In genomic region chr4:69156913-69157312, GRCh38 we compare ENCODE assay signal across 13 cellular contexts. TPM values are rescaled to one million over a fixed set of nuclear protein-coding genes. Genes with fewer than 3 reads are reported as not detected.
A peak's percentile ranks its signal among the peaks of the same experiment; 100 is the strongest.
DNase-seq lines count a peak whose midpoint lies in the region; ATAC-seq and TF ChIP-seq lines count a peak whose summit lies in the region.
"Had no signal": no experiment of that assay in that cellular context is flagged by ENCODE, and none has a peak within 500 bp of the region (broad histone marks: within the 10 kb centered on the region; RNA-seq: fewer than 3 reads in every experiment).

No MANE protein-coding gene starts in this region.

- TF ChIP-seq CTCF in GM10266 (IDR thresholded peaks at IDR 0.05; ENCODE audit: control insufficient read depth, insufficient read depth, low read depth, missing control alignments) (peak; percentile 21), astrocyte of the spinal cord (IDR thresholded peaks at IDR 0.05; ENCODE audit: low read depth, low read length) (peak; percentile 36)

- intact Hi-C loops in left ventricle myocardium superior (cut with micrococcal nuclease): no loop called here

- in situ Hi-C loops in astrocyte of the spinal cord (cut with HindIII; ENCODE audit: low sequenced_read_pairs): no loop called here

- DNase-seq in GM10266 (ENCODE audit: extremely low spot score): no peak
- no peak for DNase-seq in astrocyte of the spinal cord (ENCODE audit: low read depth, low spot score)
- DNase-seq in lung microvascular endothelial cell (ENCODE audit: low read depth in 2 of 2): peak; percentile 0 to 18
- no peak for DNase-seq in left ventricle myocardium superior
- no peak for DNase-seq in 8988T
- no peak for DNase-seq in occipital lobe (lab: John Stamatoyannopoulos, UW)
- DNase-seq: amygdala, NCI-H187, SHP77 treated with DMSO at 0.1 percent for 48 hours had no signal

- ATAC-seq in HG02870 (IDR thresholded peaks at IDR 0.05; ENCODE audit: unreplicated experiment) (peak; percentile 48), left ventricle myocardium superior (no peak), HG02938 (IDR thresholded peaks at IDR 0.05; ENCODE audit: unreplicated experiment) (no peak)

- no peak overlapping the region for H3K4me3 ChIP-seq in astrocyte of the spinal cord (ENCODE audit: low read depth, low read length)

RNA-seq across cellular contexts. Expression of gene UGT2B11, which starts 57.6 kb away (rescaled TPM):
- total RNA-seq in lung microvascular endothelial cell: not detected in 2 replicates
- total RNA-seq in left ventricle myocardium superior: not detected
- not detected for total RNA-seq in occipital lobe
- total RNA-seq: mesenteric fat pad, skeletal muscle tissue had no signal

Comparison
In these comparisons a context has a peak if more than half of its experiments do, and no peak if none do; other contexts are left out.
1. DNase-seq: peak in lung microvascular endothelial cell (2 of 2); none in GM10266 (single experiment), astrocyte of the spinal cord (single experiment), left ventricle myocardium superior (single experiment), 8988T (single experiment) and occipital lobe (single experiment).